Comparison of ENCODE assay signal across 2 cellular contexts in the genomic region with DNA sequence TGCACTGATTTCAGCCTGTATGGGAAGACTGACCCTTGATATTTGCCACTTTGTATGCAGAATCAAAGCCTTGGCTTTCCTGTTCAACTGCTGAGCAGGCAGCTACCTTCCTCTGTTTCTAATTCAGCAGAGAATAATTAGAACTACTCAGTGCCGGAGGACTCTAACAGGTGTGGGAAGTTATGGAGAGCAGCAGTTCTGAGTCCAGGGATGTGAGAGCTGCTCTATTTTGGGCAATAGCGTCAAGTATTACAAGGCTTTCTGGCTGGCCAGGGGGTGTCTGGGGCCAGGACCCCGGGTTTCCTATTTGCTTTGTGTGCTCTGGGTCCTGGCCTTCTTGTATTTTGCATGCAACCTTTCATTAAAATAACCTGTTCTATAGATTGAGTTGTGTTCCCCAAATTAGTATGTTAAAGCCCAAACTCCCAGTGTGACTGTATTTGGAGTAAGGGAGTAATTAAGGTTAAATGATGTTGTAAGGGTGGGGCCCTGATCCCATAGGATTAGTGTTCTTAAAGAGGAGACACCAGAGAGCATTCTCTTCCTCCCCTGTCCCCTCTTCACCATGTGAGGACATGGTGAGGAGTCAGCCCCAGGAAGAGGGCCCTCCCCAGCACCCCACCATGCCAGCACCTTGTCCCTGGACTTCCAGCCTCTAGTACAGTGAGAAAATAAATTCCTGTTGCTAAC.
TF ChIP-seq lines count a peak whose summit lies in the region.

No MANE protein-coding gene starts in this region.

TF ChIP-seq in A549, 52 proteins besides CTCF, POLR2A, EP300 and RAD21 (continued from another document):
- TF ChIP-seq CEBPB (IDR thresholded peaks at IDR 0.05), result no peak
- TF ChIP-seq JUNB (IDR thresholded peaks at IDR 0.05), result no peak
- TF ChIP-seq EHMT2 (IDR thresholded peaks at IDR 0.05; ENCODE audit: low read depth), result no peak
- TF ChIP-seq TP53 (CRISPR knock-in tag; IDR thresholded peaks at IDR 0.05), result no peak
- no peak for TF ChIP-seq RCOR1 (IDR thresholded peaks at IDR 0.05; ENCODE audit: low read depth, low read length)
- no peak for TF ChIP-seq CHD4 (IDR thresholded peaks at IDR 0.05; ENCODE audit: borderline replicate concordance)
- TF ChIP-seq HDAC2 (IDR thresholded peaks at IDR 0.05), result no peak
- no peak for TF ChIP-seq POLR2AphosphoS2 (conservative IDR thresholded peaks at IDR 0.05; ENCODE audit: low read length)
- TF ChIP-seq, protein P1, sequence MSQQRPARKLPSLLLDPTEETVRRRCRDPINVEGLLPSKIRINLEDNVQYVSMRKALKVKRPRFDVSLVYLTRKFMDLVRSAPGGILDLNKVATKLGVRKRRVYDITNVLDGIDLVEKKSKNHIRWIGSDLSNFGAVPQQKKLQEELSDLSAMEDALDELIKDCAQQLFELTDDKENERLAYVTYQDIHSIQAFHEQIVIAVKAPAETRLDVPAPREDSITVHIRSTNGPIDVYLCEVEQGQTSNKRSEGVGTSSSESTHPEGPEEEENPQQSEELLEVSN (IDR thresholded peaks at IDR 0.05; ENCODE audit: borderline replicate concordance, low read depth), result no peak
- TF ChIP-seq HOXA7 (CRISPR knock-in tag; IDR thresholded peaks at IDR 0.05), result no peak
TF ChIP-seq in A549: peak in this region for 0.

TF ChIP-seq in IMR-90, 13 proteins besides CTCF, POLR2A, EP300 and RAD21:
- TF ChIP-seq CHD1 (IDR thresholded peaks at IDR 0.05; ENCODE audit: low read depth, low read length), result no peak
- no peak for TF ChIP-seq FOS (IDR thresholded peaks at IDR 0.05; ENCODE audit: low read depth, low read length)
- no peak for TF ChIP-seq MAZ (IDR thresholded peaks at IDR 0.05; ENCODE audit: borderline replicate concordance, low read depth, low read length)
- TF ChIP-seq CEBPB (IDR thresholded peaks at IDR 0.05; ENCODE audit: low read depth, low read length), result no peak
- TF ChIP-seq BHLHE40 (IDR thresholded peaks at IDR 0.05; ENCODE audit: low read depth, low read length), result no peak
- TF ChIP-seq, protein P2, sequence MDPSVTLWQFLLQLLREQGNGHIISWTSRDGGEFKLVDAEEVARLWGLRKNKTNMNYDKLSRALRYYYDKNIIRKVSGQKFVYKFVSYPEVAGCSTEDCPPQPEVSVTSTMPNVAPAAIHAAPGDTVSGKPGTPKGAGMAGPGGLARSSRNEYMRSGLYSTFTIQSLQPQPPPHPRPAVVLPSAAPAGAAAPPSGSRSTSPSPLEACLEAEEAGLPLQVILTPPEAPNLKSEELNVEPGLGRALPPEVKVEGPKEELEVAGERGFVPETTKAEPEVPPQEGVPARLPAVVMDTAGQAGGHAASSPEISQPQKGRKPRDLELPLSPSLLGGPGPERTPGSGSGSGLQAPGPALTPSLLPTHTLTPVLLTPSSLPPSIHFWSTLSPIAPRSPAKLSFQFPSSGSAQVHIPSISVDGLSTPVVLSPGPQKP (IDR thresholded peaks at IDR 0.05; ENCODE audit: borderline replicate concordance, low read depth, low read length), result no peak
- TF ChIP-seq, protein P3, sequence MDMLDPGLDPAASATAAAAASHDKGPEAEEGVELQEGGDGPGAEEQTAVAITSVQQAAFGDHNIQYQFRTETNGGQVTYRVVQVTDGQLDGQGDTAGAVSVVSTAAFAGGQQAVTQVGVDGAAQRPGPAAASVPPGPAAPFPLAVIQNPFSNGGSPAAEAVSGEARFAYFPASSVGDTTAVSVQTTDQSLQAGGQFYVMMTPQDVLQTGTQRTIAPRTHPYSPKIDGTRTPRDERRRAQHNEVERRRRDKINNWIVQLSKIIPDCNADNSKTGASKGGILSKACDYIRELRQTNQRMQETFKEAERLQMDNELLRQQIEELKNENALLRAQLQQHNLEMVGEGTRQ (IDR thresholded peaks at IDR 0.05; ENCODE audit: low read depth, low read length), result no peak
- no peak for TF ChIP-seq NFE2L2 (IDR thresholded peaks at IDR 0.05; ENCODE audit: low read depth, low read length)
- no peak for TF ChIP-seq RFX5 (IDR thresholded peaks at IDR 0.05; ENCODE audit: low read depth, low read length)
- no peak for TF ChIP-seq MAFK (IDR thresholded peaks at IDR 0.05; ENCODE audit: low read depth, low read length)
- no peak for TF ChIP-seq SMC3 (IDR thresholded peaks at IDR 0.05; ENCODE audit: low read depth, low read length)
- no peak for TF ChIP-seq RCOR1 (IDR thresholded peaks at IDR 0.05; ENCODE audit: insufficient replicate concordance, low read length)
- TF ChIP-seq MXI1 (IDR thresholded peaks at IDR 0.05; ENCODE audit: borderline replicate concordance, low read depth, low read length), result no peak
TF ChIP-seq in IMR-90: peak in this region for 0.
